Comparison of ENCODE assay signal across 23 cellular contexts in genomic region chr7:129874722-129875121, GRCh38.
"Had no signal": no experiment of that assay in that cellular context is flagged by ENCODE, and none has a peak within 500 bp of the region (broad histone marks: within the 10 kb centered on the region; RNA-seq: fewer than 3 reads in every experiment).

No MANE protein-coding gene starts in this region.

- H3K27me3 ChIP-seq: adrenal gland, ascending aorta, colonic mucosa, dorsolateral prefrontal cortex, esophagus squamous epithelium, heart right ventricle, tibial artery had no signal

- H3K4me3 ChIP-seq: adrenal gland, colonic mucosa, dorsolateral prefrontal cortex, esophagus squamous epithelium, heart right ventricle, lung, tibial artery had no signal

- H3K9ac ChIP-seq: parathyroid adenoma had no signal

- H3K27ac ChIP-seq: colonic mucosa, dorsolateral prefrontal cortex, parathyroid adenoma, tibial artery had no signal

- H3K27me3 Mint-ChIP-seq: activated naive CD8-positive, alpha-beta T cell; central memory CD8-positive, alpha-beta T cell; effector memory CD8-positive, alpha-beta T cell; naive thymus-derived CD8-positive, alpha-beta T cell had no signal

- H3K36me3 ChIP-seq: colonic mucosa had no signal

- H3K9me3 ChIP-seq: adrenal gland, ascending aorta, colonic mucosa, esophagus squamous epithelium, heart right ventricle, tibial artery had no signal

- H3K9me3 Mint-ChIP-seq: central memory CD8-positive, alpha-beta T cell; effector memory CD8-positive, alpha-beta T cell; naive thymus-derived CD8-positive, alpha-beta T cell had no signal

- H3K4me3 Mint-ChIP-seq: activated naive CD8-positive, alpha-beta T cell; central memory CD8-positive, alpha-beta T cell; effector memory CD8-positive, alpha-beta T cell; naive thymus-derived CD8-positive, alpha-beta T cell had no signal

- H3K27ac Mint-ChIP-seq: activated naive CD8-positive, alpha-beta T cell; effector memory CD8-positive, alpha-beta T cell had no signal

- H2AFZ ChIP-seq: parathyroid adenoma had no signal

- DNase-seq: activated CD4-positive, alpha-beta T cell treated with anti-CD3 and anti-CD28 coated beads, Interleukin-2, amount 50 U/mL, for 1 hour; activated CD4-positive, CD25-positive, alpha-beta regulatory T cell treated with anti-CD3 and anti-CD28 coated beads, Interleukin-2, amount 50 U/mL, for 72 hours; activated gamma-delta T cell treated with Interleukin-2 at 50 U/mL for 16 hours; activated T-cell treated with anti-CD3 and anti-CD28 coated beads, Interleukin-2, amount 50 U/mL, for 1 hour; adrenal gland; colonic mucosa; dorsolateral prefrontal cortex; effector memory CD8-positive, alpha-beta T cell; esophagus squamous epithelium; heart right ventricle; kidney; naive thymus-derived CD8-positive, alpha-beta T cell; right cardiac atrium; stimulated activated CD4-positive, alpha-beta T cell treated with anti-CD3 and anti-CD28 coated beads, Interleukin-4, amount 100 ng/mL, for 24 hours; stimulated activated naive CD4-positive, alpha-beta T cell treated with Interleukin-2 at 50 U/mL for 16 hours; substantia nigra; T1000; tibial artery had no signal

- H3K4me1 ChIP-seq: colonic mucosa had no signal

- ATAC-seq: effector memory CD8-positive, alpha-beta T cell; naive thymus-derived CD8-positive, alpha-beta T cell; right cardiac atrium had no signal
